ENCODE assay signal across 8 cellular contexts in the genomic region with DNA sequence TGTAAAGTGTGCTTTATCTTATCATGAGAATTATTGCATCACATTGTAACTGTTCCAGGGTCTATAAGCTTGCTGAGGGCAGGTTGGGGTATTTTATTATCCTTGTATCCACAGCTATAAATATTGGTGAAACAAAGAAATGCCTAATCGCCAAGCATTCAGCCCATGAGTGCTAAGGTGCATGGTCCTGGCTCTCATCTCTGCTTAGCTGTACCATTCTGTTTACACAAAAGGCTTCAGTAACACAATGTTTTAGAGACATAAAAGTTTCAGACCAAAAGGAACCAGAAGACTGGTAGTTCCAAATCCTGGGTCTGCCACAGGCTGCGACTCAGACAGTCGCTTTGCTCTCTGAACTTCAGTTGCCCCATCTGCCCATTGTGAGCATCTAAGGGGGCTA.
"Had no signal": no experiment of that assay in that cellular context is flagged by ENCODE, and none has a peak within 500 bp of the region (broad histone marks: within the 10 kb centered on the region; RNA-seq: fewer than 3 reads in every experiment).

No MANE protein-coding gene starts in this region.

- H3K36me3 ChIP-seq: HAP-1 had no signal

- H3K27ac Mint-ChIP-seq: HFFc6 had no signal

- H3K4me3 ChIP-seq: GM23248, HAP-1, K562 had no signal

- H3K27ac ChIP-seq: GM23248 had no signal

- H3K4me3 Mint-ChIP-seq: HFFc6 had no signal

- H3K9me3 Mint-ChIP-seq: HFFc6 had no signal

- ATAC-seq: HCT116, K562 had no signal

- H3K4me1 ChIP-seq: HAP-1 had no signal

- H3K9me3 ChIP-seq: HAP-1 had no signal

- DNase-seq: GM23248, GOT3, H7, HFFc6, KG1 had no signal
